ENCODE assay signal across 18 cellular contexts in the genomic region with DNA sequence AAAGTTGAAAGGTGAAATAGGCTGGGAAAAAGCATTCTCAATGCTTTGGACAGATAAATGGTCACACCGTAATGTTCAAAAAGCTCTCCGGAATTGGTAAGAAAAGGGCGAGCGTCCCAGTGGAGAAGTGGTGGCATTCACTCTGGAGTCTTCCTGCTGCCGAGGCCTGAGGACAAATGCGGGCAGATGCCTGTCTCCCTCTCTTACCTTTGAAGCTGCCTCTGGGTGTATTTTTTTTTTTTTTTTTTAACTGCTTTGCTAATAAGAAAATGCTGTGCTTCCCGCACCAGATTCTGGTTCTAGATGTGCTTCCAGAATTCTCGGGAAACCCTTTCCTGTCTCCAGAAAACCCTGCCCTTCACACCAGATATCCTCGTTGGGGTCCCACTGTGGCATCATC. TPM values are rescaled to one million over a fixed set of nuclear protein-coding genes. Genes with fewer than 3 reads are reported as not detected.
A peak's percentile ranks its signal among the peaks of the same experiment; 100 is the strongest.
DNase-seq lines count a peak whose midpoint lies in the region; ATAC-seq and TF ChIP-seq lines count a peak whose summit lies in the region.
"Had no signal": no experiment of that assay in that cellular context is flagged by ENCODE, and none has a peak within 500 bp of the region (broad histone marks: within the 10 kb centered on the region; RNA-seq: fewer than 3 reads in every experiment).

No MANE protein-coding gene starts in this region.

- H3K9me3 ChIP-seq in SJCRH30 (replicated peaks): no peaks in the 10 kb centered on the region
- H3K9me3 ChIP-seq: HAP-1 had no signal

- H3K27me3 Mint-ChIP-seq in osteocyte (ENCODE audit: unreplicated experiment): no peaks in the 10 kb centered on the region
- H3K27me3 Mint-ChIP-seq in effector memory CD8-positive, alpha-beta T cell: peaks cover 14 to 25% of the 10 kb centered on the region in 2 donors

- peaks cover 69% of the 10 kb centered on the region for H3K36me3 Mint-ChIP-seq in osteocyte (ENCODE audit: unreplicated experiment)
- no peaks in the 10 kb centered on the region for H3K36me3 Mint-ChIP-seq in effector memory CD8-positive, alpha-beta T cell (ENCODE audit: insufficient read depth)

- no peak for ATAC-seq in GM19452 (IDR thresholded peaks at IDR 0.05; ENCODE audit: unreplicated experiment)
- no peak for ATAC-seq in GM21529 (IDR thresholded peaks at IDR 0.05; ENCODE audit: unreplicated experiment)
- no peak for ATAC-seq in effector memory CD8-positive, alpha-beta T cell (replicated peaks)

- no peak for TF ChIP-seq CTCF in osteocyte (IDR thresholded peaks at IDR 0.05)

- no peaks in the 10 kb centered on the region for H3K9me3 Mint-ChIP-seq in osteocyte (ENCODE audit: unreplicated experiment)
- H3K9me3 Mint-ChIP-seq in effector memory CD8-positive, alpha-beta T cell: no peaks in the 10 kb centered on the region

- H3K36me3 ChIP-seq in SJCRH30: peaks cover 46% of the 10 kb centered on the region
- H3K36me3 ChIP-seq: HAP-1 had no signal

- H3K4me1 ChIP-seq in SJCRH30: peaks cover 7% of the 10 kb centered on the region

- peak overlapping the region; percentile 14; the same call in 1 of the 2 replicates for H3K27ac ChIP-seq in SJCRH30

- no peak overlapping the region for H3K4me3 ChIP-seq in SJCRH30
- H3K4me3 ChIP-seq: HAP-1 had no signal

- no peaks in the 10 kb centered on the region for H3K27me3 ChIP-seq in SJCRH30

- H3K4me3 Mint-ChIP-seq in osteocyte (ENCODE audit: unreplicated experiment): no peak overlapping the region
- no peak overlapping the region for H3K4me3 Mint-ChIP-seq in effector memory CD8-positive, alpha-beta T cell
- H3K4me3 Mint-ChIP-seq: CD14-positive monocyte had no signal

- peaks cover 34% of the 10 kb centered on the region for H3K4me1 Mint-ChIP-seq in osteocyte (ENCODE audit: unreplicated experiment)
- H3K4me1 Mint-ChIP-seq in effector memory CD8-positive, alpha-beta T cell (ENCODE audit: low read depth in 2 of 2): no peaks in the 10 kb centered on the region
- H3K4me1 Mint-ChIP-seq: CD14-positive monocyte had no signal

- DNase-seq in ELF-1 (ENCODE audit: low read depth, low spot score) (peak; percentile 77), SJCRH30 (no peak), islet precursor cell (peak; percentile 86), osteocyte (ENCODE audit: extremely low spot score, unreplicated experiment) (no peak)
- no peak for DNase-seq in effector memory CD8-positive, alpha-beta T cell
- DNase-seq in NK-92 treated with Interleukin-12 subunit alpha and Interleukin-12 subunit beta, amount 100 ng/mL, for 24 hours (lab: John Stamatoyannopoulos, UW): no peak
- DNase-seq: 8988T, DMS79, NCI-H1092 treated with DMSO at 0.1 percent for 48 hours, NCI-H1694, NCI-H2081 treated with DMSO at 0.1 percent for 48 hours, NCI-H748 treated with DMSO at 0.1 percent for 48 hours, OCI-M1, Right ventricle myocardium superior had no signal

- H3K27ac Mint-ChIP-seq in osteocyte (ENCODE audit: unreplicated experiment): peak overlapping the region; percentile 60
- H3K27ac Mint-ChIP-seq in effector memory CD8-positive, alpha-beta T cell: no peak overlapping the region

RNA-seq across cellular contexts. Expression of a gene that starts 24.4 kb away (rescaled TPM):
- total RNA-seq in SJCRH30 (2014; rRNA removed; shearing (Covaris generic)): 31.1 and 32.2 TPM in 2 replicates
- total RNA-seq in osteocyte: 264 and 277 TPM in 2 replicates

Comparison
In these comparisons a context has a peak if more than half of its experiments do, and no peak if none do; other contexts are left out.
1. DNase-seq: peak in ELF-1 (single experiment) and islet precursor cell (single experiment); none in SJCRH30 (0 of 2), osteocyte (single experiment), effector memory CD8-positive, alpha-beta T cell (0 of 3) and NK-92 treated with Interleukin-12 subunit alpha and Interleukin-12 subunit beta, amount 100 ng/mL, for 24 hours (single experiment).